Comparison of ENCODE assay signal across 11 cellular contexts in genomic region chr1:50646526-50646925, GRCh38.
"Had no signal": no experiment of that assay in that cellular context is flagged by ENCODE, and none has a peak within 500 bp of the region (broad histone marks: within the 10 kb centered on the region; RNA-seq: fewer than 3 reads in every experiment).

No MANE protein-coding gene starts in this region.

- H3K27ac ChIP-seq: GM23248 had no signal

- FAIRE-seq: H1, H54 had no signal

- DNase-seq: GM23248, GOT3, H7, H9, HCEC 1CT, HFFc6 had no signal

- H3K9me3 ChIP-seq: HAP-1 had no signal

- H2AFZ ChIP-seq: GM23248, GM23338 had no signal

- H3K4me1 ChIP-seq: HAP-1 had no signal

- H3K9ac ChIP-seq: GM23248 had no signal

- H3K4me2 ChIP-seq: GM23338 had no signal

- H3K36me3 ChIP-seq: HAP-1 had no signal

- H3K4me3 ChIP-seq: GM23248, GM23338, HAP-1 had no signal

- ATAC-seq: GM23338, HCT116 had no signal
